Comparison of ENCODE assay signal across 1 cellular context in the genomic region with DNA sequence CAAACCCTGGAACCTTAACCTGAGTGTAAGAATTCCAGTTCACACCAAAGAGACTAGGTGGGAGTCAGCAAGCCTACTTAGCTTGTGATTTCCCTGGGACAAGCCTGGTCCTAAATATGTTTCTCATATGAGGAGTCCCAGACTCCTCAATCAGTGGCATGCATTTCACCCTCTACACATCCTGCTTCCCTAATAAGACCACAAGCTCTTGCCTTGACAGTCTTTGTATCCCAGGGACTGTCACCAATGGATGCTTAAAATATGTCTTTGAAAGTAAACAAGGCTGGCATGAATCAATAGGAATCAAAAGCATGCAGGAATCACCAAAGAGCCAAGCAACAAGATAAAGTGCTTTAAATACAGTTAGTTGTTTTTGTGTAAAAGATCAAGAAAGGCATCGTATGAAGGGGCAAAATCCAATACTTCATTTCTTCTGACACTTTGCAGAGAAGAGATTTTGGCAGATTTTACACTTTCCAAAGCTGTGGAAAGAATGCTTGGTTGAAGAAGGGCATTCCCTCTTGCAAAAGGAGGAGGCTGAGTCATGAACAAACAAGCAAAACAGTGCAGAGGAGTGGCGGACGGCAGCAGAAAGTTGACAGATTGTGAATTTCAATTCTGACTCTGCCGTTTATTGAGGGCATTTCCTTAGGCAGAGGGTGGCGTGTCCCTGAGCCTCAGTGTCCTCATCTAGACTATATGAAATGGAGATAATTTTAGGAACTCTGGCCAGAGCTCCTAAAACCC.
TF ChIP-seq lines count a peak whose summit lies in the region.

No MANE protein-coding gene starts in this region.

TF ChIP-seq in IMR-90, 13 proteins besides CTCF, POLR2A, EP300 and RAD21:
- TF ChIP-seq NFE2L2 (IDR thresholded peaks at IDR 0.05; ENCODE audit: low read depth, low read length), result no peak
- TF ChIP-seq FOS (IDR thresholded peaks at IDR 0.05; ENCODE audit: low read depth, low read length), result peak; percentile 42
- TF ChIP-seq RCOR1 (IDR thresholded peaks at IDR 0.05; ENCODE audit: insufficient replicate concordance, low read length), result no peak
- no peak for TF ChIP-seq CHD1 (IDR thresholded peaks at IDR 0.05; ENCODE audit: low read depth, low read length)
- peak; percentile 66 for TF ChIP-seq CEBPB (IDR thresholded peaks at IDR 0.05; ENCODE audit: low read depth, low read length)
- no peak for TF ChIP-seq RFX5 (IDR thresholded peaks at IDR 0.05; ENCODE audit: low read depth, low read length)
- no peak for TF ChIP-seq MXI1 (IDR thresholded peaks at IDR 0.05; ENCODE audit: borderline replicate concordance, low read depth, low read length)
